1 cellular context compared by ENCODE assay signal in genomic region chr12:52280796-52281560, GRCh38.
A peak's percentile ranks its signal among the peaks of the same experiment; 100 is the strongest.
TF ChIP-seq lines count a peak whose summit lies in the region.

No MANE protein-coding gene starts in this region.

TF ChIP-seq in K562, 482 proteins besides CTCF, POLR2A, EP300 and RAD21 (continues in another document):
- no peak for TF ChIP-seq FOSL1 (tag; conservative IDR thresholded peaks at IDR 0.05)
- TF ChIP-seq HINFP (tag; conservative IDR thresholded peaks at IDR 0.05; ENCODE audit: low read depth): no peak
- no peak for TF ChIP-seq ZNF551 (CRISPR knock-in tag; IDR thresholded peaks at IDR 0.05)
- TF ChIP-seq USF1 (CRISPR knock-in tag; IDR thresholded peaks at IDR 0.05): no peak
- TF ChIP-seq ZNF23 (CRISPR knock-in tag; IDR thresholded peaks at IDR 0.05): no peak
- TF ChIP-seq RBM22 (IDR thresholded peaks at IDR 0.05; ENCODE audit: low read depth, low read length, poor library complexity, severe bottlenecking): no peak
- TF ChIP-seq ZNF76 (CRISPR knock-in tag; IDR thresholded peaks at IDR 0.05; ENCODE audit: borderline replicate concordance): 0 out of 2 replicates have a peak, but pooled peaks have one; percentile 38
- no peak for TF ChIP-seq NFYB (IDR thresholded peaks at IDR 0.05; ENCODE audit: extremely low read depth, insufficient read length)
- peak; percentile 23 for TF ChIP-seq VEZF1 (CRISPR knock-in tag; IDR thresholded peaks at IDR 0.05)
- no peak for TF ChIP-seq TRIM28 (IDR thresholded peaks at IDR 0.05)
- no peak for TF ChIP-seq BHLHE40 (IDR thresholded peaks at IDR 0.05; ENCODE audit: low read length)
- no peak for TF ChIP-seq ZHX1 (conservative IDR thresholded peaks at IDR 0.05; ENCODE audit: low read length)
- TF ChIP-seq CHD1 (IDR thresholded peaks at IDR 0.05; ENCODE audit: low read length): no peak
- peak; percentile 12; the same call in 1 of the 2 replicates for TF ChIP-seq TEAD4 (IDR thresholded peaks at IDR 0.05; ENCODE audit: low read length)
- no peak for TF ChIP-seq TEAD4 (CRISPR knock-in tag; IDR thresholded peaks at IDR 0.05; ENCODE audit: borderline replicate concordance)
- TF ChIP-seq PHF8 (IDR thresholded peaks at IDR 0.05; ENCODE audit: borderline replicate concordance, low read length): no peak
- TF ChIP-seq MTA1 (IDR thresholded peaks at IDR 0.05; ENCODE audit: borderline replicate concordance): no peak
- TF ChIP-seq BACH1 (tag; IDR thresholded peaks at IDR 0.05): no peak
- no peak for TF ChIP-seq FUS (optimal IDR thresholded peaks at IDR 0.05; ENCODE audit: low read depth, low read length)
- no peak for TF ChIP-seq MECOM (CRISPR knock-in tag; IDR thresholded peaks at IDR 0.05)
- TF ChIP-seq IRF2 (CRISPR knock-in tag; IDR thresholded peaks at IDR 0.05): no peak
- no peak for TF ChIP-seq RNF2 (IDR thresholded peaks at IDR 0.05)
- TF ChIP-seq ETS1 (conservative IDR thresholded peaks at IDR 0.05; ENCODE audit: control insufficient read depth, low read depth, low read length): no peak
- 0 out of 2 replicates have a peak, but pooled peaks have one; percentile 8 for TF ChIP-seq KLF6 (CRISPR knock-in tag; IDR thresholded peaks at IDR 0.05; ENCODE audit: borderline replicate concordance)
- TF ChIP-seq NBN (IDR thresholded peaks at IDR 0.05; ENCODE audit: low read depth): no peak
- no peak for TF ChIP-seq SMAD2 (IDR thresholded peaks at IDR 0.05; ENCODE audit: low read depth, low read length)
- TF ChIP-seq HMG20A (CRISPR knock-in tag; conservative IDR thresholded peaks at IDR 0.05): no peak
- TF ChIP-seq NR2C2 (CRISPR knock-in tag; IDR thresholded peaks at IDR 0.05): no peak
- peak; percentile 11; the same call in 1 of the 2 replicates for TF ChIP-seq NR2C2 (tag; IDR thresholded peaks at IDR 0.05)
- peak; percentile 56 for TF ChIP-seq KLF1 (tag; IDR thresholded peaks at IDR 0.05)
- TF ChIP-seq ZNF124 (CRISPR knock-in tag; IDR thresholded peaks at IDR 0.05): no peak
- no peak for TF ChIP-seq ZSCAN32 (CRISPR knock-in tag; IDR thresholded peaks at IDR 0.05)
- TF ChIP-seq RREB1 (CRISPR knock-in tag; IDR thresholded peaks at IDR 0.05): peak; percentile 51; the same call in 1 of the 2 replicates
- TF ChIP-seq ZNF12 (CRISPR knock-in tag; IDR thresholded peaks at IDR 0.05): no peak
- no peak for TF ChIP-seq ZNF197 (CRISPR knock-in tag; IDR thresholded peaks at IDR 0.05; ENCODE audit: low read depth)
- no peak for TF ChIP-seq GTF2E2 (tag; IDR thresholded peaks at IDR 0.05)
- TF ChIP-seq ZBTB1 (CRISPR knock-in tag; IDR thresholded peaks at IDR 0.05; ENCODE audit: borderline replicate concordance, low read depth): no peak
- TF ChIP-seq RBM14 (IDR thresholded peaks at IDR 0.05; ENCODE audit: borderline replicate concordance, insufficient read depth, low read depth, low read length): no peak
- TF ChIP-seq UBTF (IDR thresholded peaks at IDR 0.05; ENCODE audit: borderline replicate concordance in 1 of 2, low read depth in 2 of 2, low read length in 2 of 2): no peak
- no peak for TF ChIP-seq SIN3B (IDR thresholded peaks at IDR 0.05; ENCODE audit: low read depth)
- no peak for TF ChIP-seq E2F8 (IDR thresholded peaks at IDR 0.05; ENCODE audit: low read depth, partially characterized antibody)
- no peak for TF ChIP-seq HMGXB4 (CRISPR knock-in tag; IDR thresholded peaks at IDR 0.05)
- TF ChIP-seq KDM2B (CRISPR knock-in tag; IDR thresholded peaks at IDR 0.05): no peak
- no peak for TF ChIP-seq PYGO2 (tag; IDR thresholded peaks at IDR 0.05)
- no peak for TF ChIP-seq ZNF311 (CRISPR knock-in tag; IDR thresholded peaks at IDR 0.05)
- TF ChIP-seq HCFC1 (IDR thresholded peaks at IDR 0.05; ENCODE audit: low read depth, low read length): no peak
- no peak; the same call in 1 of the 2 replicates for TF ChIP-seq ZBTB17 (CRISPR knock-in tag; IDR thresholded peaks at IDR 0.05)
